9 cellular contexts compared by ENCODE assay signal in the genomic region with DNA sequence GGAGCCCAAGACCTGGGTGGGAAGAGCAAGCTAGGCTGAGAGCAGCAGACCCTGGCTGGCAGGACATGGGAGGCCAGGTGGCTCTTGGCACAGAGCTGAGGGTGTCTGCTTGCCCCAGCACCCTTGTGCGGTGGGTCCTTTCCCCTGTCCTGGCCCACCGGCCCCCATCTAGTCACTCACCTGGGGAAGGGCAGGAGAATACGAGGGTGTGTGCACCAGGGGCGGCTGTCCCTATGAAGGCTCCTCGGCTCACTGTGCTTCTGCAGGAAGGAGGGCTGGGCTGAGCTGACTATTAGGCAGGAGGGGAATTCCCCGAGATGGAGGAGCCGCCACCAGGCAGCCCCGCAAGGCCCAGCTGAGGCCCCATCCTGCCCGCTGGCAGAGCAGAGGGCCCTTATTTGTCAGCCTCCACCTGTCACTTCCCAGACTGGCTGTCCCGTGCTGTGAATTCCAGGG. TPM values are rescaled to one million over a fixed set of nuclear protein-coding genes. Genes with fewer than 3 reads are reported as not detected.
DNase-seq lines count a peak whose midpoint lies in the region; ATAC-seq and TF ChIP-seq lines count a peak whose summit lies in the region.
"Had no signal": no experiment of that assay in that cellular context is flagged by ENCODE, and none has a peak within 500 bp of the region (broad histone marks: within the 10 kb centered on the region; RNA-seq: fewer than 3 reads in every experiment).

No MANE protein-coding gene starts in this region.

- no peaks in the 10 kb centered on the region for H3K36me3 ChIP-seq in HAP-1 (replicated peaks)

- no peak overlapping the region for H3K27ac Mint-ChIP-seq in H9

- H2AFZ ChIP-seq in H9 (ENCODE audit: low read length) = no peak overlapping the region

- H3K27me3 Mint-ChIP-seq in H9 (ENCODE audit: low read depth) = peaks cover 1% of the 10 kb centered on the region; the same call in 1 of the 2 replicates

- peak; percentile 78 for ATAC-seq in GM18909 (IDR thresholded peaks at IDR 0.05; ENCODE audit: poor library complexity, unreplicated experiment)
- peak; percentile 65 for ATAC-seq in HG03039 (IDR thresholded peaks at IDR 0.05; ENCODE audit: unreplicated experiment)

- no peak overlapping the region for H4K8ac ChIP-seq in H9 (replicated peaks; ENCODE audit: insufficient read length, low read depth, low read length)

- H3K36me3 Mint-ChIP-seq in H9 (ENCODE audit: insufficient read depth in 1 of 3, low read depth in 3 of 3) = no peaks in the 10 kb centered on the region

- peaks cover 12% of the 10 kb centered on the region; the same call in 1 of the 2 replicates for H3K27me3 ChIP-seq in HAP-1 (ENCODE audit: low read depth)
- H3K27me3 ChIP-seq in H9 (ENCODE audit: insufficient read depth, low read length) = no peaks in the 10 kb centered on the region

- no CpG with 5 or more reads among the region's 10 CpGs for WGBS in H9 (ENCODE audit: extremely low coverage, insufficient read length, low lambda C conversion rate)

- no peak overlapping the region for H3K4me3 ChIP-seq in epithelial cell of esophagus (ENCODE audit: low read length)
- H3K4me3 ChIP-seq in HAP-1 = no peak overlapping the region

- H4K91ac ChIP-seq in H9 (ENCODE audit: insufficient read length, low read depth, low read length) = no peak overlapping the region

- no peak overlapping the region for H3K18ac ChIP-seq in H9 (ENCODE audit: insufficient read length, low read depth, low read length)

- H3K4me2 ChIP-seq in H9 (ENCODE audit: insufficient read depth, insufficient read length, low read length) = no peak overlapping the region

- H3K4me1 ChIP-seq in HAP-1 (peaks cover 2% of the 10 kb centered on the region), H9 (ENCODE audit: insufficient read depth, low read length) (no peaks in the 10 kb centered on the region)

- no peaks in the 10 kb centered on the region for H3K79me1 ChIP-seq in H9 (ENCODE audit: insufficient read depth, low read depth, low read length, poor library complexity, severe bottlenecking)

- H3K56ac ChIP-seq in H9 (ENCODE audit: insufficient read length, low read depth, low read length) = no peak overlapping the region

- H3K4me3 Mint-ChIP-seq in H9 = no peak overlapping the region

- no peak overlapping the region for H3K14ac ChIP-seq in H9 (ENCODE audit: insufficient read depth, low read length)

- no peaks in the 10 kb centered on the region for H3K9me3 Mint-ChIP-seq in H9

- H3K23ac ChIP-seq in H9 (ENCODE audit: insufficient read length, low read depth, low read length) = no peak overlapping the region

- no peak for TF ChIP-seq CTCF in epithelial cell of esophagus (IDR thresholded peaks at IDR 0.05; ENCODE audit: insufficient read depth, low read depth, low read length, missing control alignments)
- TF ChIP-seq CTCF in H9 (conservative IDR thresholded peaks at IDR 0.05) = no peak

- H3K23me2 ChIP-seq in H9 (ENCODE audit: insufficient read length, low read depth, low read length, poor library complexity, severe bottlenecking) = no peaks in the 10 kb centered on the region

- peaks cover 15% of the 10 kb centered on the region in 2 experiments for H3K4me1 Mint-ChIP-seq in H9

- no peak overlapping the region for H2BK12ac ChIP-seq in H9 (ENCODE audit: insufficient read length, low read depth, low read length)

- in situ Hi-C loops in HAP-1 (cut with MboI; ENCODE audit: low sequenced_read_pairs) = loop anchor here (25.0 kb wide), 1 partner anchor 625 kb away; no protein-coding TSS in a partner anchor

- no peak overlapping the region for H2BK20ac ChIP-seq in H9 (ENCODE audit: low read depth, low read length, poor library complexity, severe bottlenecking)

- no peak overlapping the region for H3T11ph ChIP-seq in H9 (ENCODE audit: low read length)

- H3K27ac ChIP-seq in H9 (ENCODE audit: insufficient read length, low read depth, low read length) = no peak overlapping the region
- H3K27ac ChIP-seq: VCaP had no signal

- H4K20me1 ChIP-seq in H9 (ENCODE audit: control insufficient read depth, insufficient read depth, insufficient read length) = no peaks in the 10 kb centered on the region

- no peak overlapping the region for H4K5ac ChIP-seq in H9 (ENCODE audit: insufficient read length, low read depth, low read length)

- no peak overlapping the region for H3K9ac ChIP-seq in H9 (ENCODE audit: extremely low read depth, insufficient read length, low read length)

- DNase-seq in activated CD4-positive, CD25-positive, alpha-beta regulatory T cell (lab: John Stamatoyannopoulos, UW) = peak; percentile 35 to 52 (median 45)
- DNase-seq in epithelial cell of esophagus (ENCODE audit: low read depth) = peak; percentile 59
- peak; percentile 35 for DNase-seq in stimulated activated CD8-positive, alpha-beta memory T cell treated with anti-CD3 and anti-CD28 coated beads, Interleukin-15, amount 100 ng/mL, for 1 hour (ENCODE audit: low read depth)
- no peak for DNase-seq in HAP-1 (ENCODE audit: low spot score in 2 of 2)
- no peak for DNase-seq in H9
- no peak for DNase-seq in iPS-NIHi11 (ENCODE audit: low spot score)

- no peak overlapping the region for H2BK15ac ChIP-seq in H9 (ENCODE audit: low read depth, low read length)

- H2BK5ac ChIP-seq in H9 (ENCODE audit: insufficient read length, low read length) = no peak overlapping the region

- H3K4ac ChIP-seq in H9 (ENCODE audit: low read depth, low read length) = no peak overlapping the region

- no peak overlapping the region for H2BK120ac ChIP-seq in H9 (ENCODE audit: low read depth, low read length, poor library complexity, severe bottlenecking)

- no peaks in the 10 kb centered on the region for H3K79me2 ChIP-seq in H9 (ENCODE audit: insufficient read depth, low read length)

- H3K9me3 ChIP-seq in HAP-1 (no peaks in the 10 kb centered on the region), H9 (ENCODE audit: control insufficient read depth, low read depth, low read length) (no peaks in the 10 kb centered on the region)

- H2AK5ac ChIP-seq in H9 (ENCODE audit: insufficient read length, low read length) = no peak overlapping the region

RNA-seq across cellular contexts. Expression of a gene that starts 6.1 kb away (rescaled TPM):
- total RNA-seq in H9 (2021) = 40.8 and 43.7 TPM in 2 replicates

Comparison
In these comparisons a context has a peak if more than half of its experiments do, and no peak if none do; other contexts are left out.
1. DNase-seq: peak in activated CD4-positive, CD25-positive, alpha-beta regulatory T cell (4 of 4), epithelial cell of esophagus (single experiment) and stimulated activated CD8-positive, alpha-beta memory T cell treated with anti-CD3 and anti-CD28 coated beads, Interleukin-15, amount 100 ng/mL, for 1 hour (single experiment); none in HAP-1 (0 of 2), H9 (single experiment) and iPS-NIHi11 (single experiment).